In genomic region chr17:2071421-2072281, GRCh38 we compare ENCODE assay signal across 1 cellular context.
TF ChIP-seq lines count a peak whose summit lies in the region.

No MANE protein-coding gene starts in this region.

TF ChIP-seq in PFSK-1, 5 proteins besides CTCF, POLR2A, EP300 and RAD21:
- TF ChIP-seq REST (IDR thresholded peaks at IDR 0.05; ENCODE audit: insufficient read depth in 1 of 2, low read depth in 2 of 2, low read length in 2 of 2) (0 out of 4 replicates have a peak, but pooled peaks of 1 of the 2 experiments have one; percentile 53), POLR2AphosphoS5 (IDR thresholded peaks at IDR 0.05; ENCODE audit: low read depth, low read length) (peak; percentile 50; the same call in 1 of the 2 replicates), TAF1 (IDR thresholded peaks at IDR 0.05; ENCODE audit: borderline replicate concordance, insufficient read depth, low read length) (peak; percentile 25; the same call in 1 of the 2 replicates), SIN3A (IDR thresholded peaks at IDR 0.05; ENCODE audit: borderline replicate concordance, insufficient read depth, low read length) (no peak), FOXP2 (optimal IDR thresholded peaks at IDR 0.05; ENCODE audit: borderline replicate concordance, extremely low read depth, extremely low read length, insufficient read depth) (peak; percentile 54)
TF ChIP-seq in PFSK-1: peak in this region for 4.
